1 cellular context compared by ENCODE assay signal in the genomic region with DNA sequence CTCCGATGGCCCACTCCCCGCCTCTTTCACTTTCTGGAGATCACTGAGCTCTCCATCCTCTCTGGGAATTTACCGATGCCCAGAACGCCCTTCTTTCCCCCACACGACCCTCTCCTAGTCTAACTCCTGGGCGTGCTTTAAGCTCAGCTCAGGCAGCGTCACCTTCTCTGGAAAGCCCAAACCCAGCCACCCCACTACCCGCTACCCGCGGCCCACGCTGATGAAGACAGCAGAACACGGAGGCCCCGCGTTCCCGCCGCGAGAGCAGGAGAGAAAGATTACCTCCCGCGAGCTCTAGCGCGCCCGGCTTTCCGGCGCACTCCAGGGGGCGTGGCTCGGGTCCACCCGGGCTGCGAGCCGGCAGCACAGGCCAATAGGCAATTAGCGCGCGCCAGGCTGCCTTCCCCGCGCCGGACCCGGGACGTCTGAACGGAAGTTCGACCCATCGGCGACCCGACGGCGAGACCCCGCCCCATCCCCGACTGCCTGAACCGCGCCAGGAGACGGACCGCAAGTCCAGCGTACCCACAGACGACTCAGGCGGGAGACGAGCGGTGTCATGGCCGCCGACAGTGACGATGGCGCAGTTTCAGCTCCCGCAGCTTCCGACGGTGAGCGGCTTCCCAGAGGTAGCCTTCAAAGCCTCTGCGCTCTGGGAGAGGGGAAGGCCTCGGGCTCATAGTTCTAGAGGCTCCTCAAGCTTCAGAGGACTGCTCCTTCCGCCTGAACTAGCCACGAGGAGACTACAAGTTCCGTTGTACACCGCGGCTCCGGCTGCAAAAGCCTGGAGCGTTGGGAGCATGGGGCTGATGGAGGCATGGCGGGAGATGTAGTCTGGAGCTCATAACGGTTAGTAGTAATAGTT.
TF ChIP-seq lines count a peak whose summit lies in the region.

A gene (minus strand): TSS at position 747 of the 865 bp plus-strand sequence. CDS start 5,935 bp downstream, outside the sequence.
A gene (plus strand): TSS at position 477 of the 865 bp plus-strand sequence. CDS start 83 bp downstream, at position 560.

TF ChIP-seq in GM12878, 131 proteins besides CTCF, POLR2A, EP300 and RAD21 (continued from another document and continues in another):
- TF ChIP-seq, protein P1, sequence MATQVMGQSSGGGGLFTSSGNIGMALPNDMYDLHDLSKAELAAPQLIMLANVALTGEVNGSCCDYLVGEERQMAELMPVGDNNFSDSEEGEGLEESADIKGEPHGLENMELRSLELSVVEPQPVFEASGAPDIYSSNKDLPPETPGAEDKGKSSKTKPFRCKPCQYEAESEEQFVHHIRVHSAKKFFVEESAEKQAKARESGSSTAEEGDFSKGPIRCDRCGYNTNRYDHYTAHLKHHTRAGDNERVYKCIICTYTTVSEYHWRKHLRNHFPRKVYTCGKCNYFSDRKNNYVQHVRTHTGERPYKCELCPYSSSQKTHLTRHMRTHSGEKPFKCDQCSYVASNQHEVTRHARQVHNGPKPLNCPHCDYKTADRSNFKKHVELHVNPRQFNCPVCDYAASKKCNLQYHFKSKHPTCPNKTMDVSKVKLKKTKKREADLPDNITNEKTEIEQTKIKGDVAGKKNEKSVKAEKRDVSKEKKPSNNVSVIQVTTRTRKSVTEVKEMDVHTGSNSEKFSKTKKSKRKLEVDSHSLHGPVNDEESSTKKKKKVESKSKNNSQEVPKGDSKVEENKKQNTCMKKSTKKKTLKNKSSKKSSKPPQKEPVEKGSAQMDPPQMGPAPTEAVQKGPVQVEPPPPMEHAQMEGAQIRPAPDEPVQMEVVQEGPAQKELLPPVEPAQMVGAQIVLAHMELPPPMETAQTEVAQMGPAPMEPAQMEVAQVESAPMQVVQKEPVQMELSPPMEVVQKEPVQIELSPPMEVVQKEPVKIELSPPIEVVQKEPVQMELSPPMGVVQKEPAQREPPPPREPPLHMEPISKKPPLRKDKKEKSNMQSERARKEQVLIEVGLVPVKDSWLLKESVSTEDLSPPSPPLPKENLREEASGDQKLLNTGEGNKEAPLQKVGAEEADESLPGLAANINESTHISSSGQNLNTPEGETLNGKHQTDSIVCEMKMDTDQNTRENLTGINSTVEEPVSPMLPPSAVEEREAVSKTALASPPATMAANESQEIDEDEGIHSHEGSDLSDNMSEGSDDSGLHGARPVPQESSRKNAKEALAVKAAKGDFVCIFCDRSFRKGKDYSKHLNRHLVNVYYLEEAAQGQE (IDR thresholded peaks at IDR 0.05; ENCODE audit: low read depth, low read length) = 0 out of 2 replicates have a peak, but pooled peaks have one; percentile 8
- TF ChIP-seq CBFB (IDR thresholded peaks at IDR 0.05; ENCODE audit: low read depth) (peak; percentile 64; the same call in 1 of the 2 replicates), TARDBP (IDR thresholded peaks at IDR 0.05; ENCODE audit: borderline replicate concordance) (0 out of 2 replicates have a peak, but pooled peaks have one; percentile 22), KAT2A (conservative IDR thresholded peaks at IDR 0.05; ENCODE audit: control insufficient read depth, low read depth, low read length) (no peak), NFXL1 (IDR thresholded peaks at IDR 0.05; ENCODE audit: borderline replicate concordance) (no peak), RBBP5 (conservative IDR thresholded peaks at IDR 0.05) (no peak), RUNX3 (IDR thresholded peaks at IDR 0.05; ENCODE audit: low read length) (peak; percentile 57), BCL11A (IDR thresholded peaks at IDR 0.05; ENCODE audit: low read depth, low read length) (no peak), ZBED1 (IDR thresholded peaks at IDR 0.05; ENCODE audit: borderline replicate concordance) (peak; percentile 56), CHD1 (IDR thresholded peaks at IDR 0.05; ENCODE audit: low read depth, low read length) (no peak), HDGF (IDR thresholded peaks at IDR 0.05) (peak; percentile 69), KDM1A (IDR thresholded peaks at IDR 0.05; ENCODE audit: borderline replicate concordance) (no peak), SIX5 (IDR thresholded peaks at IDR 0.05; ENCODE audit: low read depth, low read length, severe bottlenecking) (peak; percentile 91), ASH2L (IDR thresholded peaks at IDR 0.05; ENCODE audit: borderline replicate concordance, low read depth) (peak; percentile 31; the same call in 1 of the 2 replicates), CREB1 (IDR thresholded peaks at IDR 0.05; ENCODE audit: low read depth) (peak; percentile 74), SMAD1 (IDR thresholded peaks at IDR 0.05; ENCODE audit: low read depth, partially characterized antibody) (peak; percentile 72), TCF3 (IDR thresholded peaks at IDR 0.05; ENCODE audit: borderline replicate concordance, insufficient read depth, low read depth, low read length) (peak; percentile 56; the same call in 1 of the 2 replicates), FOS (IDR thresholded peaks at IDR 0.05; ENCODE audit: borderline replicate concordance, extremely low read depth, insufficient read length) (no peak), TBL1XR1 (IDR thresholded peaks at IDR 0.05; ENCODE audit: low read depth, low read length) (no peak), PAX8 (IDR thresholded peaks at IDR 0.05) (no peak), ZNF24 (IDR thresholded peaks at IDR 0.05) (no peak), NFIC (IDR thresholded peaks at IDR 0.05; ENCODE audit: low read depth, low read length) (no peak), TCF12 (IDR thresholded peaks at IDR 0.05; ENCODE audit: low read depth, low read length) (no peak), CREM (IDR thresholded peaks at IDR 0.05; ENCODE audit: low read depth) (peak; percentile 77; the same call in 1 of the 2 replicates), ZZZ3 (IDR thresholded peaks at IDR 0.05; ENCODE audit: control insufficient read depth, insufficient read length, low read depth) (no peak), NR2C2 (IDR thresholded peaks at IDR 0.05; ENCODE audit: borderline replicate concordance, control insufficient read depth, insufficient read length, low read depth) (no peak), YY1 (IDR thresholded peaks at IDR 0.05; ENCODE audit: low read depth, low read length) (peak; percentile 94), MXI1 (IDR thresholded peaks at IDR 0.05; ENCODE audit: low read depth, low read length) (peak; percentile 81), LARP7 (IDR thresholded peaks at IDR 0.05) (peak; percentile 86), TAF1 (IDR thresholded peaks at IDR 0.05; ENCODE audit: borderline replicate concordance, low read depth, low read length) (peak; percentile 80; the same call in 1 of the 2 replicates), GATAD2B (conservative IDR thresholded peaks at IDR 0.05; ENCODE audit: low read depth) (peak; percentile 74), SP1 (IDR thresholded peaks at IDR 0.05; ENCODE audit: low read depth, low read length) (peak; percentile 13), BMI1 (IDR thresholded peaks at IDR 0.05; ENCODE audit: borderline replicate concordance) (no peak), CEBPB (IDR thresholded peaks at IDR 0.05; ENCODE audit: borderline replicate concordance in 1 of 2, low read depth in 2 of 2, low read length in 2 of 2) (no peak), RB1 (IDR thresholded peaks at IDR 0.05; ENCODE audit: borderline replicate concordance) (peak; percentile 91; the same call in 1 of the 2 replicates)
- TF ChIP-seq, protein P2, sequence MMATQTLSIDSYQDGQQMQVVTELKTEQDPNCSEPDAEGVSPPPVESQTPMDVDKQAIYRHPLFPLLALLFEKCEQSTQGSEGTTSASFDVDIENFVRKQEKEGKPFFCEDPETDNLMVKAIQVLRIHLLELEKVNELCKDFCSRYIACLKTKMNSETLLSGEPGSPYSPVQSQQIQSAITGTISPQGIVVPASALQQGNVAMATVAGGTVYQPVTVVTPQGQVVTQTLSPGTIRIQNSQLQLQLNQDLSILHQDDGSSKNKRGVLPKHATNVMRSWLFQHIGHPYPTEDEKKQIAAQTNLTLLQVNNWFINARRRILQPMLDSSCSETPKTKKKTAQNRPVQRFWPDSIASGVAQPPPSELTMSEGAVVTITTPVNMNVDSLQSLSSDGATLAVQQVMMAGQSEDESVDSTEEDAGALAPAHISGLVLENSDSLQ (IDR thresholded peaks at IDR 0.05) = peak; percentile 61
- TF ChIP-seq, protein P3, sequence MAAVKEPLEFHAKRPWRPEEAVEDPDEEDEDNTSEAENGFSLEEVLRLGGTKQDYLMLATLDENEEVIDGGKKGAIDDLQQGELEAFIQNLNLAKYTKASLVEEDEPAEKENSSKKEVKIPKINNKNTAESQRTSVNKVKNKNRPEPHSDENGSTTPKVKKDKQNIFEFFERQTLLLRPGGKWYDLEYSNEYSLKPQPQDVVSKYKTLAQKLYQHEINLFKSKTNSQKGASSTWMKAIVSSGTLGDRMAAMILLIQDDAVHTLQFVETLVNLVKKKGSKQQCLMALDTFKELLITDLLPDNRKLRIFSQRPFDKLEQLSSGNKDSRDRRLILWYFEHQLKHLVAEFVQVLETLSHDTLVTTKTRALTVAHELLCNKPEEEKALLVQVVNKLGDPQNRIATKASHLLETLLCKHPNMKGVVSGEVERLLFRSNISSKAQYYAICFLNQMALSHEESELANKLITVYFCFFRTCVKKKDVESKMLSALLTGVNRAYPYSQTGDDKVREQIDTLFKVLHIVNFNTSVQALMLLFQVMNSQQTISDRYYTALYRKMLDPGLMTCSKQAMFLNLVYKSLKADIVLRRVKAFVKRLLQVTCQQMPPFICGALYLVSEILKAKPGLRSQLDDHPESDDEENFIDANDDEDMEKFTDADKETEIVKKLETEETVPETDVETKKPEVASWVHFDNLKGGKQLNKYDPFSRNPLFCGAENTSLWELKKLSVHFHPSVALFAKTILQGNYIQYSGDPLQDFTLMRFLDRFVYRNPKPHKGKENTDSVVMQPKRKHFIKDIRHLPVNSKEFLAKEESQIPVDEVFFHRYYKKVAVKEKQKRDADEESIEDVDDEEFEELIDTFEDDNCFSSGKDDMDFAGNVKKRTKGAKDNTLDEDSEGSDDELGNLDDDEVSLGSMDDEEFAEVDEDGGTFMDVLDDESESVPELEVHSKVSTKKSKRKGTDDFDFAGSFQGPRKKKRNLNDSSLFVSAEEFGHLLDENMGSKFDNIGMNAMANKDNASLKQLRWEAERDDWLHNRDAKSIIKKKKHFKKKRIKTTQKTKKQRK (IDR thresholded peaks at IDR 0.05; ENCODE audit: low read depth, low read length) = no peak
- TF ChIP-seq, protein P4, sequence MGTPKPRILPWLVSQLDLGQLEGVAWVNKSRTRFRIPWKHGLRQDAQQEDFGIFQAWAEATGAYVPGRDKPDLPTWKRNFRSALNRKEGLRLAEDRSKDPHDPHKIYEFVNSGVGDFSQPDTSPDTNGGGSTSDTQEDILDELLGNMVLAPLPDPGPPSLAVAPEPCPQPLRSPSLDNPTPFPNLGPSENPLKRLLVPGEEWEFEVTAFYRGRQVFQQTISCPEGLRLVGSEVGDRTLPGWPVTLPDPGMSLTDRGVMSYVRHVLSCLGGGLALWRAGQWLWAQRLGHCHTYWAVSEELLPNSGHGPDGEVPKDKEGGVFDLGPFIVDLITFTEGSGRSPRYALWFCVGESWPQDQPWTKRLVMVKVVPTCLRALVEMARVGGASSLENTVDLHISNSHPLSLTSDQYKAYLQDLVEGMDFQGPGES (IDR thresholded peaks at IDR 0.05) = 0 out of 2 replicates have a peak, but pooled peaks have one; percentile 31
- TF ChIP-seq, protein P5, sequence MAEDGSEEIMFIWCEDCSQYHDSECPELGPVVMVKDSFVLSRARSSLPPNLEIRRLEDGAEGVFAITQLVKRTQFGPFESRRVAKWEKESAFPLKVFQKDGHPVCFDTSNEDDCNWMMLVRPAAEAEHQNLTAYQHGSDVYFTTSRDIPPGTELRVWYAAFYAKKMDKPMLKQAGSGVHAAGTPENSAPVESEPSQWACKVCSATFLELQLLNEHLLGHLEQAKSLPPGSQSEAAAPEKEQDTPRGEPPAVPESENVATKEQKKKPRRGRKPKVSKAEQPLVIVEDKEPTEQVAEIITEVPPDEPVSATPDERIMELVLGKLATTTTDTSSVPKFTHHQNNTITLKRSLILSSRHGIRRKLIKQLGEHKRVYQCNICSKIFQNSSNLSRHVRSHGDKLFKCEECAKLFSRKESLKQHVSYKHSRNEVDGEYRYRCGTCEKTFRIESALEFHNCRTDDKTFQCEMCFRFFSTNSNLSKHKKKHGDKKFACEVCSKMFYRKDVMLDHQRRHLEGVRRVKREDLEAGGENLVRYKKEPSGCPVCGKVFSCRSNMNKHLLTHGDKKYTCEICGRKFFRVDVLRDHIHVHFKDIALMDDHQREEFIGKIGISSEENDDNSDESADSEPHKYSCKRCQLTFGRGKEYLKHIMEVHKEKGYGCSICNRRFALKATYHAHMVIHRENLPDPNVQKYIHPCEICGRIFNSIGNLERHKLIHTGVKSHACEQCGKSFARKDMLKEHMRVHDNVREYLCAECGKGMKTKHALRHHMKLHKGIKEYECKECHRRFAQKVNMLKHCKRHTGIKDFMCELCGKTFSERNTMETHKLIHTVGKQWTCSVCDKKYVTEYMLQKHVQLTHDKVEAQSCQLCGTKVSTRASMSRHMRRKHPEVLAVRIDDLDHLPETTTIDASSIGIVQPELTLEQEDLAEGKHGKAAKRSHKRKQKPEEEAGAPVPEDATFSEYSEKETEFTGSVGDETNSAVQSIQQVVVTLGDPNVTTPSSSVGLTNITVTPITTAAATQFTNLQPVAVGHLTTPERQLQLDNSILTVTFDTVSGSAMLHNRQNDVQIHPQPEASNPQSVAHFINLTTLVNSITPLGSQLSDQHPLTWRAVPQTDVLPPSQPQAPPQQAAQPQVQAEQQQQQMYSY (CRISPR knock-in tag; IDR thresholded peaks at IDR 0.05) = no peak
- TF ChIP-seq, protein P6, sequence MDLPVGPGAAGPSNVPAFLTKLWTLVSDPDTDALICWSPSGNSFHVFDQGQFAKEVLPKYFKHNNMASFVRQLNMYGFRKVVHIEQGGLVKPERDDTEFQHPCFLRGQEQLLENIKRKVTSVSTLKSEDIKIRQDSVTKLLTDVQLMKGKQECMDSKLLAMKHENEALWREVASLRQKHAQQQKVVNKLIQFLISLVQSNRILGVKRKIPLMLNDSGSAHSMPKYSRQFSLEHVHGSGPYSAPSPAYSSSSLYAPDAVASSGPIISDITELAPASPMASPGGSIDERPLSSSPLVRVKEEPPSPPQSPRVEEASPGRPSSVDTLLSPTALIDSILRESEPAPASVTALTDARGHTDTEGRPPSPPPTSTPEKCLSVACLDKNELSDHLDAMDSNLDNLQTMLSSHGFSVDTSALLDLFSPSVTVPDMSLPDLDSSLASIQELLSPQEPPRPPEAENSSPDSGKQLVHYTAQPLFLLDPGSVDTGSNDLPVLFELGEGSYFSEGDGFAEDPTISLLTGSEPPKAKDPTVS (IDR thresholded peaks at IDR 0.05; ENCODE audit: low read depth, low read length) = no peak
- TF ChIP-seq, protein P7, sequence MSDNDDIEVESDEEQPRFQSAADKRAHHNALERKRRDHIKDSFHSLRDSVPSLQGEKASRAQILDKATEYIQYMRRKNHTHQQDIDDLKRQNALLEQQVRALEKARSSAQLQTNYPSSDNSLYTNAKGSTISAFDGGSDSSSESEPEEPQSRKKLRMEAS (IDR thresholded peaks at IDR 0.05; ENCODE audit: low read depth, low read length) = peak; percentile 20
- TF ChIP-seq, protein P8, sequence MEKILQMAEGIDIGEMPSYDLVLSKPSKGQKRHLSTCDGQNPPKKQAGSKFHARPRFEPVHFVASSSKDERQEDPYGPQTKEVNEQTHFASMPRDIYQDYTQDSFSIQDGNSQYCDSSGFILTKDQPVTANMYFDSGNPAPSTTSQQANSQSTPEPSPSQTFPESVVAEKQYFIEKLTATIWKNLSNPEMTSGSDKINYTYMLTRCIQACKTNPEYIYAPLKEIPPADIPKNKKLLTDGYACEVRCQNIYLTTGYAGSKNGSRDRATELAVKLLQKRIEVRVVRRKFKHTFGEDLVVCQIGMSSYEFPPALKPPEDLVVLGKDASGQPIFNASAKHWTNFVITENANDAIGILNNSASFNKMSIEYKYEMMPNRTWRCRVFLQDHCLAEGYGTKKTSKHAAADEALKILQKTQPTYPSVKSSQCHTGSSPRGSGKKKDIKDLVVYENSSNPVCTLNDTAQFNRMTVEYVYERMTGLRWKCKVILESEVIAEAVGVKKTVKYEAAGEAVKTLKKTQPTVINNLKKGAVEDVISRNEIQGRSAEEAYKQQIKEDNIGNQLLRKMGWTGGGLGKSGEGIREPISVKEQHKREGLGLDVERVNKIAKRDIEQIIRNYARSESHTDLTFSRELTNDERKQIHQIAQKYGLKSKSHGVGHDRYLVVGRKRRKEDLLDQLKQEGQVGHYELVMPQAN (conservative IDR thresholded peaks at IDR 0.05) = peak; percentile 80
